ENCODE assay signal across 1 cellular context in the genomic region with DNA sequence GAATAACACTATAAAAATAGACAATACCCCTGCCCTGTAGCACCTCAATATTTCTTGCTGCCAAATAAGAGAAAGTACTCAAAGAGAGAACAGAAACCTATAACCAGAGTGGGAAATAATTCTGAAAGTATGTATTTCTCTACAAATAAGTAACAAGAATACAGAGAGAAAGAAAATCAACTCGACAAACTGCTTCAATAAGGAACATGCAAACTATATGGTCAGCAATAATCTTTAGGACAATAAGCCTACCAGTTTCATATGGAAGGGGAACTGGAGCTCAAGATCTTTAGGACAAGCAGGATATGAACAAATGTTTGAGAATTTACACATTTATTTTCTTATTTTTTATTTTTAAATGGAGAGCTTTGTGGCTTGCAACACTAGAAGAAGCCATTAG.
A peak's percentile ranks its signal among the peaks of the same experiment; 100 is the strongest.
TF ChIP-seq lines count a peak whose summit lies in the region.

No MANE protein-coding gene starts in this region.

TF ChIP-seq in GM12878, 131 proteins besides CTCF, POLR2A, EP300 and RAD21 (continued from another document):
- TF ChIP-seq, protein P1, sequence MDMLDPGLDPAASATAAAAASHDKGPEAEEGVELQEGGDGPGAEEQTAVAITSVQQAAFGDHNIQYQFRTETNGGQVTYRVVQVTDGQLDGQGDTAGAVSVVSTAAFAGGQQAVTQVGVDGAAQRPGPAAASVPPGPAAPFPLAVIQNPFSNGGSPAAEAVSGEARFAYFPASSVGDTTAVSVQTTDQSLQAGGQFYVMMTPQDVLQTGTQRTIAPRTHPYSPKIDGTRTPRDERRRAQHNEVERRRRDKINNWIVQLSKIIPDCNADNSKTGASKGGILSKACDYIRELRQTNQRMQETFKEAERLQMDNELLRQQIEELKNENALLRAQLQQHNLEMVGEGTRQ (IDR thresholded peaks at IDR 0.05; ENCODE audit: borderline replicate concordance, low read depth, low read length), result no peak
- TF ChIP-seq EGR1 (IDR thresholded peaks at IDR 0.05; ENCODE audit: borderline replicate concordance in 1 of 2, low read depth in 2 of 2, low read length in 2 of 2), result no peak
- TF ChIP-seq YY1 (IDR thresholded peaks at IDR 0.05; ENCODE audit: low read depth, low read length), result no peak
- TF ChIP-seq GATAD2B (conservative IDR thresholded peaks at IDR 0.05; ENCODE audit: low read depth), result no peak
- no peak for TF ChIP-seq CEBPB (IDR thresholded peaks at IDR 0.05; ENCODE audit: borderline replicate concordance in 1 of 2, low read depth in 2 of 2, low read length in 2 of 2)
- no peak for TF ChIP-seq HCFC1 (IDR thresholded peaks at IDR 0.05; ENCODE audit: low read length)
- TF ChIP-seq ZBED1 (IDR thresholded peaks at IDR 0.05; ENCODE audit: borderline replicate concordance), result no peak
- TF ChIP-seq ZNF384 (IDR thresholded peaks at IDR 0.05; ENCODE audit: borderline replicate concordance, low read depth, low read length), result no peak
- TF ChIP-seq RAD51 (IDR thresholded peaks at IDR 0.05), result no peak
- TF ChIP-seq MTA2 (IDR thresholded peaks at IDR 0.05; ENCODE audit: low read depth), result peak; percentile 72; the same call in 1 of the 2 replicates
- no peak for TF ChIP-seq FOXM1 (IDR thresholded peaks at IDR 0.05; ENCODE audit: low read depth, low read length)
- no peak for TF ChIP-seq NFYA (IDR thresholded peaks at IDR 0.05; ENCODE audit: borderline replicate concordance, low read depth, low read length)
- no peak for TF ChIP-seq ZNF622 (IDR thresholded peaks at IDR 0.05)
- no peak for TF ChIP-seq CHD2 (IDR thresholded peaks at IDR 0.05; ENCODE audit: borderline replicate concordance, low read depth, low read length)
- no peak for TF ChIP-seq BHLHE40 (IDR thresholded peaks at IDR 0.05; ENCODE audit: borderline replicate concordance in 1 of 2, low read depth in 2 of 2, low read length in 1 of 2)
- TF ChIP-seq ZZZ3 (IDR thresholded peaks at IDR 0.05; ENCODE audit: control insufficient read depth, insufficient read length, low read depth), result no peak
- TF ChIP-seq ZSCAN29 (IDR thresholded peaks at IDR 0.05), result no peak
- TF ChIP-seq BACH1 (IDR thresholded peaks at IDR 0.05; ENCODE audit: borderline replicate concordance), result no peak
- TF ChIP-seq, protein P2, sequence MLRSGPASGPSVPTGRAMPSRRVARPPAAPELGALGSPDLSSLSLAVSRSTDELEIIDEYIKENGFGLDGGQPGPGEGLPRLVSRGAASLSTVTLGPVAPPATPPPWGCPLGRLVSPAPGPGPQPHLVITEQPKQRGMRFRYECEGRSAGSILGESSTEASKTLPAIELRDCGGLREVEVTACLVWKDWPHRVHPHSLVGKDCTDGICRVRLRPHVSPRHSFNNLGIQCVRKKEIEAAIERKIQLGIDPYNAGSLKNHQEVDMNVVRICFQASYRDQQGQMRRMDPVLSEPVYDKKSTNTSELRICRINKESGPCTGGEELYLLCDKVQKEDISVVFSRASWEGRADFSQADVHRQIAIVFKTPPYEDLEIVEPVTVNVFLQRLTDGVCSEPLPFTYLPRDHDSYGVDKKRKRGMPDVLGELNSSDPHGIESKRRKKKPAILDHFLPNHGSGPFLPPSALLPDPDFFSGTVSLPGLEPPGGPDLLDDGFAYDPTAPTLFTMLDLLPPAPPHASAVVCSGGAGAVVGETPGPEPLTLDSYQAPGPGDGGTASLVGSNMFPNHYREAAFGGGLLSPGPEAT (IDR thresholded peaks at IDR 0.05; ENCODE audit: low read depth), result peak; percentile 71
- TF ChIP-seq, protein P3, sequence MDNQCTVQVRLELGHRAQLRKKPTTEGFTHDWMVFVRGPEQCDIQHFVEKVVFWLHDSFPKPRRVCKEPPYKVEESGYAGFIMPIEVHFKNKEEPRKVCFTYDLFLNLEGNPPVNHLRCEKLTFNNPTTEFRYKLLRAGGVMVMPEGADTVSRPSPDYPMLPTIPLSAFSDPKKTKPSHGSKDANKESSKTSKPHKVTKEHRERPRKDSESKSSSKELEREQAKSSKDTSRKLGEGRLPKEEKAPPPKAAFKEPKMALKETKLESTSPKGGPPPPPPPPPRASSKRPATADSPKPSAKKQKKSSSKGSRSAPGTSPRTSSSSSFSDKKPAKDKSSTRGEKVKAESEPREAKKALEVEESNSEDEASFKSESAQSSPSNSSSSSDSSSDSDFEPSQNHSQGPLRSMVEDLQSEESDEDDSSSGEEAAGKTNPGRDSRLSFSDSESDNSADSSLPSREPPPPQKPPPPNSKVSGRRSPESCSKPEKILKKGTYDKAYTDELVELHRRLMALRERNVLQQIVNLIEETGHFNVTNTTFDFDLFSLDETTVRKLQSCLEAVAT (IDR thresholded peaks at IDR 0.05), result no peak
- TF ChIP-seq JUND (IDR thresholded peaks at IDR 0.05; ENCODE audit: low read depth, low read length), result no peak
- TF ChIP-seq, protein P4, sequence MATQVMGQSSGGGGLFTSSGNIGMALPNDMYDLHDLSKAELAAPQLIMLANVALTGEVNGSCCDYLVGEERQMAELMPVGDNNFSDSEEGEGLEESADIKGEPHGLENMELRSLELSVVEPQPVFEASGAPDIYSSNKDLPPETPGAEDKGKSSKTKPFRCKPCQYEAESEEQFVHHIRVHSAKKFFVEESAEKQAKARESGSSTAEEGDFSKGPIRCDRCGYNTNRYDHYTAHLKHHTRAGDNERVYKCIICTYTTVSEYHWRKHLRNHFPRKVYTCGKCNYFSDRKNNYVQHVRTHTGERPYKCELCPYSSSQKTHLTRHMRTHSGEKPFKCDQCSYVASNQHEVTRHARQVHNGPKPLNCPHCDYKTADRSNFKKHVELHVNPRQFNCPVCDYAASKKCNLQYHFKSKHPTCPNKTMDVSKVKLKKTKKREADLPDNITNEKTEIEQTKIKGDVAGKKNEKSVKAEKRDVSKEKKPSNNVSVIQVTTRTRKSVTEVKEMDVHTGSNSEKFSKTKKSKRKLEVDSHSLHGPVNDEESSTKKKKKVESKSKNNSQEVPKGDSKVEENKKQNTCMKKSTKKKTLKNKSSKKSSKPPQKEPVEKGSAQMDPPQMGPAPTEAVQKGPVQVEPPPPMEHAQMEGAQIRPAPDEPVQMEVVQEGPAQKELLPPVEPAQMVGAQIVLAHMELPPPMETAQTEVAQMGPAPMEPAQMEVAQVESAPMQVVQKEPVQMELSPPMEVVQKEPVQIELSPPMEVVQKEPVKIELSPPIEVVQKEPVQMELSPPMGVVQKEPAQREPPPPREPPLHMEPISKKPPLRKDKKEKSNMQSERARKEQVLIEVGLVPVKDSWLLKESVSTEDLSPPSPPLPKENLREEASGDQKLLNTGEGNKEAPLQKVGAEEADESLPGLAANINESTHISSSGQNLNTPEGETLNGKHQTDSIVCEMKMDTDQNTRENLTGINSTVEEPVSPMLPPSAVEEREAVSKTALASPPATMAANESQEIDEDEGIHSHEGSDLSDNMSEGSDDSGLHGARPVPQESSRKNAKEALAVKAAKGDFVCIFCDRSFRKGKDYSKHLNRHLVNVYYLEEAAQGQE (IDR thresholded peaks at IDR 0.05; ENCODE audit: low read depth, low read length), result no peak
- TF ChIP-seq STAT1 (conservative IDR thresholded peaks at IDR 0.05), result no peak
- TF ChIP-seq NFIC (IDR thresholded peaks at IDR 0.05; ENCODE audit: low read depth, low read length), result no peak
- no peak for TF ChIP-seq POLR2AphosphoS2 (IDR thresholded peaks at IDR 0.05; ENCODE audit: low read depth, low read length)
- no peak for TF ChIP-seq ZNF207 (IDR thresholded peaks at IDR 0.05; ENCODE audit: borderline replicate concordance)
- no peak for TF ChIP-seq ATF7 (IDR thresholded peaks at IDR 0.05; ENCODE audit: low read depth)
